ENCODE assay signal across 14 cellular contexts in genomic region chr3:105844713-105845112, GRCh38.
"Had no signal": no experiment of that assay in that cellular context is flagged by ENCODE, and none has a peak within 500 bp of the region (broad histone marks: within the 10 kb centered on the region; RNA-seq: fewer than 3 reads in every experiment).

No MANE protein-coding gene starts in this region.

- H3K27me3 ChIP-seq: colonic mucosa, gastrocnemius medialis, testis, upper lobe of right lung had no signal

- H3K9me3 ChIP-seq: colonic mucosa, gastrocnemius medialis, prostate gland, testis, upper lobe of right lung had no signal

- H3K36me3 ChIP-seq: colonic mucosa, gastrocnemius medialis, prostate gland had no signal

- H3K27ac ChIP-seq: colonic mucosa, prostate gland, SK-N-MC, upper lobe of right lung had no signal

- H3K4me3 Mint-ChIP-seq: activated B cell treated with CpG ODN at 0.5 μM for 24 hours; activated T-cell treated with anti-CD3 and anti-CD28 coated beads, Interleukin-2, amount 50 U/mL, for 4 hours; T-helper 1 cell treated with Interleukin-12 subunit alpha and Interleukin-12 subunit beta and Interleukin-4 antibody, amounts not matched to agents 30 μg/mL and 1 μg/mL, for 36 hours had no signal

- H3K4me1 ChIP-seq: prostate gland, upper lobe of right lung had no signal

- H3K4me3 ChIP-seq: colonic mucosa, gastrocnemius medialis, prostate gland, SK-N-MC, testis, upper lobe of right lung had no signal

- H3K27me3 Mint-ChIP-seq: activated B cell treated with CpG ODN at 0.5 μM for 24 hours; stimulated activated naive CD8-positive, alpha-beta T cell treated with anti-CD3 and anti-CD28 coated beads, Interleukin-15, amount 100 ng/mL, for 72 hours had no signal

- DNase-seq: activated B cell treated with CpG ODN at 0.5 μM for 24 hours; activated gamma-delta T cell; activated T-cell treated with anti-CD3 and anti-CD28 coated beads, Interleukin-2, amount 50 U/mL, for 4 hours; colonic mucosa; gastrocnemius medialis; kidney; nucleus accumbens; stimulated activated CD4-positive, alpha-beta T cell treated with anti-CD3 and anti-CD28 coated beads, Interleukin-4, amount 100 ng/mL, for 1 hour; stimulated activated naive CD8-positive, alpha-beta T cell treated with anti-CD3 and anti-CD28 coated beads, Interleukin-15, amount 100 ng/mL, for 72 hours; upper lobe of right lung had no signal

- H3K9me3 Mint-ChIP-seq: activated B cell treated with CpG ODN at 0.5 μM for 24 hours; activated T-cell treated with anti-CD3 and anti-CD28 coated beads, Interleukin-2, amount 50 U/mL, for 4 hours; stimulated activated naive CD8-positive, alpha-beta T cell treated with anti-CD3 and anti-CD28 coated beads, Interleukin-15, amount 100 ng/mL, for 72 hours; T-helper 1 cell treated with Interleukin-12 subunit alpha and Interleukin-12 subunit beta and Interleukin-4 antibody, amounts not matched to agents 30 μg/mL and 1 μg/mL, for 36 hours had no signal

- ATAC-seq: activated T-cell treated with anti-CD3 and anti-CD28 coated beads, Interleukin-2, amount 50 U/mL, for 4 hours; stimulated activated naive CD8-positive, alpha-beta T cell treated with anti-CD3 and anti-CD28 coated beads, Interleukin-15, amount 100 ng/mL, for 72 hours; upper lobe of right lung had no signal

- H3K27ac Mint-ChIP-seq: activated B cell treated with CpG ODN at 0.5 μM for 24 hours; stimulated activated naive CD8-positive, alpha-beta T cell treated with anti-CD3 and anti-CD28 coated beads, Interleukin-15, amount 100 ng/mL, for 72 hours; T-helper 1 cell treated with Interleukin-12 subunit alpha and Interleukin-12 subunit beta and Interleukin-4 antibody, amounts not matched to agents 30 μg/mL and 1 μg/mL, for 36 hours had no signal
